34 cellular contexts compared by ENCODE assay signal in the genomic region with DNA sequence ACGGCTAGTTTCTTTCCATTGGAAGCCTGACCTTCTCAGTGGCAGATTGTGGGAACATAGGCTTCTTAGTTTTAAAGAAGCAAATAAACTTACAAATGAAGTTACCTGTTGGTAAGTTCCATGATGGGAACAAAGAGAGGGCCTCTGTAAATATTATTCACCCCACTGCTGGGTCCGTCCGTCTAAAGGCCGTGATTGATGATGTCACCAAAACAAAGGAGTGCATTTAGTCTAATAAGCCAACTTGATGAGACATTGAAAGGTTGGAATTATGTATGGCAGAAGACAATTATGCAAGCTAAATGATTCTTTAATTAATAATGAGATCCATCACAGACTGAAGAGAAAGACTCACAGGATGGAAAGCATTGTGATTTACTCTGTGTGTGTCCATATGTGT.
"Had no signal": no experiment of that assay in that cellular context is flagged by ENCODE, and none has a peak within 500 bp of the region (broad histone marks: within the 10 kb centered on the region; RNA-seq: fewer than 3 reads in every experiment).

No MANE protein-coding gene starts in this region.

- H3K4me3 ChIP-seq: MG63 had no signal

- DNase-seq: Karpas-422, Kasumi-1, MG63, MM.1S, MV-4-11, NCI-H1048, NCI-H1092, NCI-H1092 treated with DMSO at 0.1 percent for 48 hours, NCI-H1105, NCI-H1105 treated with DMSO at 0.1 percent for 48 hours, NCI-H1417 treated with DMSO at 0.1 percent for 48 hours, NCI-H1436, NCI-H1436 treated with DMSO at 0.1 percent for 48 hours, NCI-H146, NCI-H1694, NCI-H1694 treated with DMSO at 0.1 percent for 48 hours, NCI-H187, NCI-H187 treated with DMSO at 0.1 percent for 48 hours, NCI-H1930, NCI-H2029, NCI-H2029 treated with DMSO at 0.1 percent for 48 hours, NCI-H2081, NCI-H2081 treated with DMSO at 0.1 percent for 48 hours, NCI-H2107, NCI-H2171, NCI-H2171 treated with DMSO at 0.1 percent for 48 hours, NCI-H2227 treated with DMSO at 0.1 percent for 48 hours, NCI-H226, NCI-H345, NCI-H446, NCI-H446 treated with DMSO at 0.1 percent for 48 hours, NCI-H510A, NCI-H510A treated with DMSO at 0.1 percent for 48 hours, NCI-H524 had no signal

- H3K36me3 ChIP-seq: MG63 had no signal

- H3K27me3 ChIP-seq: MG63 had no signal

- H3K9me3 ChIP-seq: MG63 had no signal
